8 cellular contexts compared by ENCODE assay signal in the genomic region with DNA sequence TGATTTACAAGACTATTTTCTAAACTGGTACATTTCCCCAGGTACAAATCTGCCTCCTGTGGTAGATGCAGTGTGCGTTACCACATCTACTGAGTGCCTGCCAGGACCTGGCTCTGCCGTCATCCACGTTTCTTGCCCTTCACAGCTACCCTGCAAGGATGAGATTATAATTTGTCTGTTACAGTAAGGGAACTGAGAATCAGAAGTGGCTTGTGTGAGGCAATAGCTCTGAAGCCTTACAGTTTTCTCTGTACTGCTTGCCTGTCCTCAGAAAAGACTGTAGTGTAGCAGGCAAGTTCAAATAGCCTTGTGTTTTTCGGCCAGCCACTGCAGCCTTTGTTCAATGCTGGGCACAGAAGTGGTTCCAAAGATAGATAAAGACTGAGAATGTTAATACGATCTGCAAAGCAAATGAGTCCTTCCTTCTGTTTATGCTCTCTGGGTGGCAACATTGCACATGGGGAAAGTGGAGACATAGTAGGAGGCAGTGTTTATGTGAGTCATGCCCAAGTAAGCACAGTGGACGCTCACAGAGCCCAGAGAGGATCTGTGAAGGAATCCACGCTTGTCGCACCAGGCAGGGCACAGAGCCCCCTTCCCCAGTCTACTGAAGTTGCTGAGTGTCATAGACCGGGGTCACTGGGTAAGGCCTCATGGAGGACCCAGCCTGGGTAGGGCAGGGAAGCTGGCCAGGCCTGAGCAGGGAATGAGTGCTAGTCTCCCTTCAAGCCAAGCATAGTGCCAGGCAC. TPM values are rescaled to one million over a fixed set of nuclear protein-coding genes. Genes with fewer than 3 reads are reported as not detected.
DNase-seq lines count a peak whose midpoint lies in the region; ATAC-seq and TF ChIP-seq lines count a peak whose summit lies in the region.

No MANE protein-coding gene starts in this region.

- intact Hi-C loops in transverse colon (cut with DNase I; ENCODE audit: low total_unique reads), result no loop called here

- H3K4me3 ChIP-seq in astrocyte of the spinal cord (ENCODE audit: low read depth, low read length) (no peak overlapping the region), transverse colon (no peak overlapping the region), HAP-1 (no peak overlapping the region)

- no peak for ATAC-seq in HG03460 (IDR thresholded peaks at IDR 0.05; ENCODE audit: unreplicated experiment)

- no peak for TF ChIP-seq EP300 in transverse colon (IDR thresholded peaks at IDR 0.05; ENCODE audit: low read depth)

- H3K4me3 Mint-ChIP-seq in T-helper 2 cell treated with Interferon-gamma antibody and Interleukin-4, amounts not matched to agents 5 μg/mL and 100 μg/mL, for 36 hours, result no peak overlapping the region

- no peak for DNase-seq in T-helper 2 cell treated with Interferon-gamma antibody and Interleukin-4, amounts not matched to agents 5 μg/mL and 100 μg/mL, for 36 hours (ENCODE audit: low spot score)
- DNase-seq in T-helper 2 cell, result no peak
- DNase-seq in astrocyte of the spinal cord (ENCODE audit: low read depth, low spot score), result peak; percentile 94
- DNase-seq in kidney tubule cell (ENCODE audit: low spot score), result peak; percentile 70
- no peak for DNase-seq in transverse colon
- DNase-seq in HAP-1 (ENCODE audit: low spot score in 2 of 2), result no peak
- no peak for DNase-seq in Kasumi-1 (lab: John Stamatoyannopoulos, UW)

- H3K27me3 ChIP-seq in transverse colon (no peaks in the 10 kb centered on the region), HAP-1 (ENCODE audit: low read depth) (no peaks in the 10 kb centered on the region)

- H3K27me3 Mint-ChIP-seq in T-helper 2 cell treated with Interferon-gamma antibody and Interleukin-4, amounts not matched to agents 5 μg/mL and 100 μg/mL, for 36 hours (ENCODE audit: low read depth), result no peaks in the 10 kb centered on the region

- no peaks in the 10 kb centered on the region for H3K9me3 Mint-ChIP-seq in T-helper 2 cell treated with Interferon-gamma antibody and Interleukin-4, amounts not matched to agents 5 μg/mL and 100 μg/mL, for 36 hours

- H3K4me1 ChIP-seq in transverse colon (peaks cover 54 to 84% (median 70%) of the 10 kb centered on the region in 4 donors), HAP-1 (peaks cover 18% of the 10 kb centered on the region)

- peaks cover 32% of the 10 kb centered on the region for H3K36me3 Mint-ChIP-seq in T-helper 2 cell treated with Interferon-gamma antibody and Interleukin-4, amounts not matched to agents 5 μg/mL and 100 μg/mL, for 36 hours (ENCODE audit: low read depth)

- peak overlapping the region; percentile 87 to 90 (median 88) for H3K27ac ChIP-seq in transverse colon

- WGBS in transverse colon (ENCODE audit: low coverage in 1 of 2), 2 donors, result 0 to 59% methylated on average over 1 to 9 of the region's 9 CpGs

- TF ChIP-seq CTCF in astrocyte of the spinal cord (IDR thresholded peaks at IDR 0.05; ENCODE audit: low read depth, low read length) (peak; percentile 20), transverse colon (IDR thresholded peaks at IDR 0.05) (no peak)

- peak overlapping the region; percentile 43 for H3K27ac Mint-ChIP-seq in T-helper 2 cell treated with Interferon-gamma antibody and Interleukin-4, amounts not matched to agents 5 μg/mL and 100 μg/mL, for 36 hours

- H3K36me3 ChIP-seq in transverse colon (peaks cover 0 to 3% (median 0%) of the 10 kb centered on the region in 4 donors), HAP-1 (replicated peaks) (no peaks in the 10 kb centered on the region)

- H3K9me3 ChIP-seq in transverse colon, result no peaks in the 10 kb centered on the region
- H3K9me3 ChIP-seq in HAP-1, result no peaks in the 10 kb centered on the region

- in situ Hi-C loops in astrocyte of the spinal cord (cut with HindIII; ENCODE audit: low sequenced_read_pairs), result no loop called here
- in situ Hi-C loops in transverse colon (cut with MboI; ENCODE audit: low pct_ligation_motif_present in 1 of 4, low pct_unique_long_range_greater_than_20kb in 1 of 4, low sequenced_read_pairs in 3 of 4), result no loop called here
- in situ Hi-C loops in HAP-1 (cut with MboI; ENCODE audit: low sequenced_read_pairs), result no loop called here

- peaks cover 71% of the 10 kb centered on the region for H3K4me1 Mint-ChIP-seq in T-helper 2 cell treated with Interferon-gamma antibody and Interleukin-4, amounts not matched to agents 5 μg/mL and 100 μg/mL, for 36 hours (ENCODE audit: low read depth)

- no peak for TF ChIP-seq POLR2A in transverse colon (IDR thresholded peaks at IDR 0.05)

RNA-seq across cellular contexts. Expression of a gene that starts 49.1 kb away (rescaled TPM):
- 100 to 1,000 TPM; 309 to 483 (median 316) TPM for total RNA-seq in transverse colon

Comparison
In these comparisons a context has a peak if more than half of its experiments do, and no peak if none do; other contexts are left out.
1. DNase-seq: peak in astrocyte of the spinal cord (single experiment) and kidney tubule cell (single experiment); none in T-helper 2 cell treated with Interferon-gamma antibody and Interleukin-4, amounts not matched to agents 5 μg/mL and 100 μg/mL, for 36 hours (single experiment), T-helper 2 cell (0 of 5), transverse colon (single experiment), HAP-1 (0 of 2) and Kasumi-1 (0 of 2).